Comparison of ENCODE assay signal across 8 cellular contexts in the genomic region with DNA sequence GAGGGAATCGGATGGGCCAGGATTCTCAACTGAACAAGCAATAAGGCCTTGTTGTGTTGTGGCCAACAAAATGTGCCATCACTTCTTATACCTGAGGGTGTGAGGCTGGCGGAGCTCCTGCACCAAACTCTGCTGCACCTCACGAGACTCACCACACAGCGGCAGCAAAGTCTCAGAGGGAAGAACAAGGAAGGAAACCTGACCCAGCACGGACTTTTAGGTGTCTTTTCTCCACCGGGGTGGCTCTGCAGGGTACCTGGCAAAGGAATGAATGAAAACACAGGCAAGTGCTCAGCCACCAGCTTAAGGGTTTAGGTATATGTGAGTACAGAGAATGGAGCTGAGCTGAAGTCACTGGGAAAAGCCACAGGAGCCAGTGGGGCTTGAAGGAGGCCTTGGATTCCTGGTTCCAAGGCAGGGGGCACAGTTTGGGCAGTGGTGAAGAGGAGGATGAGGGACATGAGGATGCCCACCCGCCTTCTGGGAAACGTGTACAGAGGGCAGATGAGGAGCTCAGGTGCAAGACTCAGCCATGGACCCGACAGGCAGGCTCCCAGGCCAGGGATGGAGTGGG. TPM values are rescaled to one million over a fixed set of nuclear protein-coding genes. Genes with fewer than 3 reads are reported as not detected.
DNase-seq lines count a peak whose midpoint lies in the region; ATAC-seq, FAIRE-seq and TF ChIP-seq lines count a peak whose summit lies in the region.

No MANE protein-coding gene starts in this region.

- 27 to 43% (median 30%) methylated on average over 9 of the region's 9 CpGs for WGBS in stomach, 5 donors

- H3K27me3 ChIP-seq in astrocyte (ENCODE audit: insufficient read depth, low read length) (no peaks in the 10 kb centered on the region), stomach (no peaks in the 10 kb centered on the region)

- no peaks in the 10 kb centered on the region for H3K36me3 Mint-ChIP-seq in astrocyte (ENCODE audit: low read depth, unreplicated experiment)

- H3K36me3 ChIP-seq in astrocyte (ENCODE audit: insufficient read depth, low read length) (no peaks in the 10 kb centered on the region), stomach (no peaks in the 10 kb centered on the region)

- no peak for TF ChIP-seq POLR2A in stomach (IDR thresholded peaks at IDR 0.05)

- H3K4me2 ChIP-seq in astrocyte (ENCODE audit: low read length) = no peak overlapping the region

- TF ChIP-seq EP300 in stomach (IDR thresholded peaks at IDR 0.05) = no peak

- H3K9ac ChIP-seq in astrocyte (ENCODE audit: low read length) = no peak overlapping the region

- H3K4me3 ChIP-seq in astrocyte (ENCODE audit: insufficient read depth, low read depth, low read length) = no peak overlapping the region
- no peak overlapping the region for H3K4me3 ChIP-seq in stomach

- H3K27me3 Mint-ChIP-seq in astrocyte (ENCODE audit: low read depth, unreplicated experiment) = peaks cover 14% of the 10 kb centered on the region

- H3K9me3 ChIP-seq in astrocyte (ENCODE audit: insufficient read depth, low read depth, low read length) (no peaks in the 10 kb centered on the region), stomach (no peaks in the 10 kb centered on the region)

- H3K4me1 ChIP-seq in astrocyte (ENCODE audit: insufficient read depth, low read length) (no peaks in the 10 kb centered on the region), stomach (no peaks in the 10 kb centered on the region)

- H3K4me3 Mint-ChIP-seq in astrocyte (ENCODE audit: unreplicated experiment) = no peak overlapping the region

- intact Hi-C loops in stomach (cut with DNase I; ENCODE audit: low total_unique reads) = no loop called here

- peak overlapping the region; percentile 49 for H3K27ac Mint-ChIP-seq in astrocyte (ENCODE audit: unreplicated experiment)

- no peak for FAIRE-seq in astrocyte (lab: Jason Lieb, UNC)

- peak; percentile 58 for DNase-seq in AG20443 (ENCODE audit: low spot score)
- peak; percentile 68 for DNase-seq in NCI-H510A treated with DMSO at 0.1 percent for 48 hours (lab: John Stamatoyannopoulos, UW)
- no peak for DNase-seq in astrocyte (ENCODE audit: low read depth)
- DNase-seq in islet precursor cell = peak; percentile 89
- DNase-seq in stomach = peak; percentile 69
- DNase-seq in T1000 (lab: John Stamatoyannopoulos, UW) = no peak

- TF ChIP-seq CTCF in astrocyte (IDR thresholded peaks at IDR 0.05; ENCODE audit: insufficient read depth, low read depth, low read length) = peak; percentile 49
- peak in 5 of 7 experiments; percentile 15 to 54 (median 32) for TF ChIP-seq CTCF in stomach (IDR thresholded peaks at IDR 0.05)

- H3K79me2 ChIP-seq in astrocyte (ENCODE audit: insufficient read depth, low read length) = no peaks in the 10 kb centered on the region

- H4K20me1 ChIP-seq in astrocyte (ENCODE audit: insufficient read depth, low read length) = no peaks in the 10 kb centered on the region

- H3K27ac ChIP-seq in astrocyte (ENCODE audit: low read depth, low read length) (no peak overlapping the region), stomach (no peak overlapping the region)

- H3K4me1 Mint-ChIP-seq in astrocyte (ENCODE audit: low read depth, unreplicated experiment) = peaks cover 10% of the 10 kb centered on the region

- H3K9me3 Mint-ChIP-seq in astrocyte (ENCODE audit: unreplicated experiment) = no peaks in the 10 kb centered on the region

- ATAC-seq in GM18498 (IDR thresholded peaks at IDR 0.05; ENCODE audit: unreplicated experiment) (peak; percentile 88), HG03108 (IDR thresholded peaks at IDR 0.05; ENCODE audit: unreplicated experiment) (peak; percentile 64)

- H2AFZ ChIP-seq in astrocyte (ENCODE audit: low read depth, low read length) = no peak overlapping the region

RNA-seq across cellular contexts. Expression of a gene that starts 31.1 kb away (rescaled TPM):
- total RNA-seq in astrocyte (0.61 and 2.8 TPM in 2 replicates), stomach (not detected)
- polyA plus RNA-seq in stomach = not detected

Comparison
In these comparisons a context has a peak if more than half of its experiments do, and no peak if none do; other contexts are left out.
1. DNase-seq: peak in AG20443 (single experiment), NCI-H510A treated with DMSO at 0.1 percent for 48 hours (single experiment), islet precursor cell (single experiment) and stomach (single experiment); none in astrocyte (single experiment) and T1000 (single experiment).